8 cellular contexts compared by ENCODE assay signal in the genomic region with DNA sequence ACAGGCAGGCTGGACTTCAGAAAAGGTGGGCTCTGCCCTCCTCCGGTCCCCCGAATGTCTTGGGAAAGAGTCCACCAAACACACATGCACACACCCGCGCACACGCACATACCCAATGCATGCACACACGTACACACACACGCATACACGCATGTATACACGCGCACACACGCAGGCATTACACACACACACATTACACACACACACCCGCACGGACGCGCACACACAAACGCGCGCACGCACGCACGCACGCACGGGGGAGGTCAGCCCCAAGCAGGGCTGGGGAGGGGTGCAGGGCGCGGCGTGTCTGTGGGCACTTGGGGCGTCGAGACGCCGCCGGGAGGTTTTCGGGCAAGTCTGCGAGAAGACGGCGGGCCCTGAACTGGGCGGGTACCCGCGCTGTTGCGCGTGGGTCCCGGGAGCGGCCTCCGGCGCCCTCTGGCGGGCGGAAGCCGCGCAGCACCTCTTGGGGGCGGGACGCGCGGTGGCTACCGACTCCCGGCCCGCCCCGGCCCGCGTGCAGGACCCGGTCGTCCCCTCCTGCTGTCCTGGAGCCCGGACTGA. TPM values are rescaled to one million over a fixed set of nuclear protein-coding genes. Genes with fewer than 3 reads are reported as not detected.
DNase-seq lines count a peak whose midpoint lies in the region; ATAC-seq and TF ChIP-seq lines count a peak whose summit lies in the region.

No MANE protein-coding gene starts in this region.

- TF ChIP-seq CTCF in AG09309 (IDR thresholded peaks at IDR 0.05; ENCODE audit: control insufficient read depth, insufficient read depth, low read depth, low read length, missing control alignments) (peak; percentile 60), colonic mucosa (IDR thresholded peaks at IDR 0.05) (peak; percentile 97)

- intact Hi-C loops in activated CD4-positive, alpha-beta T cell treated with anti-CD3 and anti-CD28 coated beads, Interleukin-2, amount 10 ng/mL, durations not matched to agents 24 days and 14 days (cut with micrococcal nuclease) = loop anchor here (1.0 kb wide), 1 partner anchor 38 kb away; no protein-coding TSS in a partner anchor
- intact Hi-C loops in colonic mucosa (cut with DNase I) = no loop called here

- no peak overlapping the region for H3K27ac ChIP-seq in colonic mucosa

- peaks cover 2% of the 10 kb centered on the region for H3K4me1 ChIP-seq in colonic mucosa

- H3K9ac ChIP-seq in colonic mucosa (ENCODE audit: low read depth in 2 of 2, low read length in 2 of 2) = peak overlapping the region in 1 of 2 donors; percentile 54

- H3K9me3 Mint-ChIP-seq in activated CD4-positive, alpha-beta T cell treated with anti-CD3 and anti-CD28 coated beads, Interleukin-2, amount 10 ng/mL, durations not matched to agents 24 days and 14 days = no peaks in the 10 kb centered on the region

- peaks cover 64% of the 10 kb centered on the region for H3K27me3 ChIP-seq in colonic mucosa

- ATAC-seq in GM19351 (IDR thresholded peaks at IDR 0.05; ENCODE audit: unreplicated experiment) (peak; percentile 53), left lobe of liver (peak; percentile 93), HG03460 (IDR thresholded peaks at IDR 0.05; ENCODE audit: unreplicated experiment) (no peak)

- H3K27me3 Mint-ChIP-seq in activated CD4-positive, alpha-beta T cell treated with anti-CD3 and anti-CD28 coated beads, Interleukin-2, amount 10 ng/mL, durations not matched to agents 24 days and 14 days = peaks cover 47% of the 10 kb centered on the region

- H3K4me1 Mint-ChIP-seq in activated CD4-positive, alpha-beta T cell treated with anti-CD3 and anti-CD28 coated beads, Interleukin-2, amount 10 ng/mL, durations not matched to agents 24 days and 14 days = peaks cover 6% of the 10 kb centered on the region

- DNase-seq in AG09309 (ENCODE audit: low read depth) = no peak
- peak; percentile 25 to 74 for DNase-seq in NCI-H1930 (lab: John Stamatoyannopoulos, UW)
- peak; percentile 96 for DNase-seq in activated CD4-positive, alpha-beta T cell treated with anti-CD3 and anti-CD28 coated beads, Interleukin-2, amount 10 ng/mL, durations not matched to agents 24 days and 14 days
- peak; percentile 72 for DNase-seq in colonic mucosa
- DNase-seq in left lobe of liver (ENCODE audit: low spot score) = peak; percentile 74
- DNase-seq in stimulated activated CD4-positive, alpha-beta T cell treated with anti-CD3 and anti-CD28 coated beads, Interleukin-2, amount 100 ng/mL, for 4 hours (ENCODE audit: low read depth) = peak; percentile 71

- H3K9me3 ChIP-seq in colonic mucosa = no peaks in the 10 kb centered on the region

- no peaks in the 10 kb centered on the region for H3K36me3 Mint-ChIP-seq in activated CD4-positive, alpha-beta T cell treated with anti-CD3 and anti-CD28 coated beads, Interleukin-2, amount 10 ng/mL, durations not matched to agents 24 days and 14 days (ENCODE audit: low read depth)

- H3K4me3 ChIP-seq in AG09309 (ENCODE audit: control insufficient read depth, low read depth, low read length) = peak overlapping the region; percentile 65
- H3K4me3 ChIP-seq in colonic mucosa = peak overlapping the region; percentile 44

- peak overlapping the region; percentile 78 for H3K4me3 Mint-ChIP-seq in activated CD4-positive, alpha-beta T cell treated with anti-CD3 and anti-CD28 coated beads, Interleukin-2, amount 10 ng/mL, durations not matched to agents 24 days and 14 days

- no peak overlapping the region for H3K27ac Mint-ChIP-seq in activated CD4-positive, alpha-beta T cell treated with anti-CD3 and anti-CD28 coated beads, Interleukin-2, amount 10 ng/mL, durations not matched to agents 24 days and 14 days

- no peaks in the 10 kb centered on the region for H3K36me3 ChIP-seq in colonic mucosa

RNA-seq across cellular contexts. Expression of a gene that starts 3.5 kb away (rescaled TPM):
- 0.44 and 1.4 TPM in 2 replicates for total RNA-seq in activated CD4-positive, alpha-beta T cell treated with anti-CD3 and anti-CD28 coated beads, Interleukin-2, amount 10 ng/mL, durations not matched to agents 24 days and 14 days
- 1 to 10 TPM; 2.2 to 2.5 TPM for total RNA-seq in colonic mucosa
- total RNA-seq in left lobe of liver = 1.1 TPM

RNA-seq across cellular contexts. Expression of a gene that starts 5.6 kb away (rescaled TPM):
- not detected in 2 replicates for total RNA-seq in activated CD4-positive, alpha-beta T cell treated with anti-CD3 and anti-CD28 coated beads, Interleukin-2, amount 10 ng/mL, durations not matched to agents 24 days and 14 days
- total RNA-seq in colonic mucosa (1 to 10 TPM in 1 of 2 donors, under 1 TPM in 1; 0.45 to 1.1 TPM), left lobe of liver (0.75 TPM)

RNA-seq across cellular contexts. Expression of a gene that starts 42.8 kb away (rescaled TPM):
- 0.09 TPM in 1 of 2 replicates, not detected in the other for total RNA-seq in activated CD4-positive, alpha-beta T cell treated with anti-CD3 and anti-CD28 coated beads, Interleukin-2, amount 10 ng/mL, durations not matched to agents 24 days and 14 days
- total RNA-seq in colonic mucosa = 1 to 10 TPM in 1 of 2 donors, under 1 TPM in 1; 0.80 to 1.9 TPM
- total RNA-seq in left lobe of liver = 0.40 TPM
